ENCODE assay signal across 8 cellular contexts in the genomic region with DNA sequence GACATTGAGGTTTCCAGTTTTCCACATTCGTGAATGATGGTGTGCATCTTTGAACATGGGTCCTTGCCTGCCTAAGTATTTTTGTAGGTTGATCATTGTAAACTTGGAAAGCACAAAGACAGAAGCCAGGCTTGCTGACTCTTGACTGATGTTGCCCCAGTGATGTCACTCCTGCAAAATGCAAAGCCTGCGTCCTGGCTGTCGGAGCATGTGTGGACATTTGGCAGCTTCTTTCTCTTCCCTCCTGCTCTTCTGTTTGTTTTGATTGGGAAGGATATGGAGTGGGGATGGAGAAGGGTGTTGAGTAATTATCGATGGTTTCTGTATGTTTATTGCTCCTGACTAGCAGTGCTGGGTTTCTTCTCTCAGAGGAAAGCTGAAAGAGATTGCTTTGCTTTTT. TPM values are rescaled to one million over a fixed set of nuclear protein-coding genes. Genes with fewer than 3 reads are reported as not detected.
DNase-seq lines count a peak whose midpoint lies in the region; ATAC-seq and TF ChIP-seq lines count a peak whose summit lies in the region.

No MANE protein-coding gene starts in this region.

- dilution Hi-C loops in mammary epithelial cell (cut with HindIII; ENCODE audit: low sequenced_read_pairs) = no loop called here

- no peak overlapping the region for H3K9ac ChIP-seq in mammary epithelial cell (ENCODE audit: insufficient read depth, low read length)

- peaks cover 0 to 1% (median 0%) of the 10 kb centered on the region in 7 donors for H3K9me3 Mint-ChIP-seq in CD4-positive, CD25-positive, alpha-beta regulatory T cell
- H3K9me3 Mint-ChIP-seq in naive thymus-derived CD4-positive, alpha-beta T cell = peaks cover 0 to 3% (median 0%) of the 10 kb centered on the region in 11 donors

- in situ Hi-C loops in mammary epithelial cell (cut with MboI; ENCODE audit: low sequenced_read_pairs in 2 of 2) = no loop called here

- peaks cover 77% of the 10 kb centered on the region for H3K79me2 ChIP-seq in mammary epithelial cell (ENCODE audit: insufficient read depth, low read length)

- intact Hi-C loops in mammary epithelial cell (cut with micrococcal nuclease) = no loop called here
- intact Hi-C loops in naive thymus-derived CD4-positive, alpha-beta T cell (cut with micrococcal nuclease) = no loop called here

- peak overlapping the region; percentile 75 to 99 (median 98) for H3K4me3 Mint-ChIP-seq in CD4-positive, CD25-positive, alpha-beta regulatory T cell
- peak overlapping the region; percentile 16 to 100 (median 98) for H3K4me3 Mint-ChIP-seq in naive thymus-derived CD4-positive, alpha-beta T cell

- H3K4me3 ChIP-seq in CD4-positive, CD25-positive, alpha-beta regulatory T cell (ENCODE audit: low read depth, low read length) = peak overlapping the region; percentile 69
- H3K4me3 ChIP-seq in MG63 (no peak overlapping the region), mammary epithelial cell (replicated peaks in 1 of 3; ENCODE audit: insufficient read depth in 1 of 3, low read depth in 2 of 3, low read length in 3 of 3) (no peak overlapping the region)
- H3K4me3 ChIP-seq in naive thymus-derived CD4-positive, alpha-beta T cell (ENCODE audit: low read length) = no peak overlapping the region

- ATAC-seq in CD4-positive, CD25-positive, alpha-beta regulatory T cell (ENCODE audit: low read depth in 2 of 2) = no peak
- no peak for ATAC-seq in naive thymus-derived CD4-positive, alpha-beta T cell
- no peak for ATAC-seq in GM21786 (IDR thresholded peaks at IDR 0.05; ENCODE audit: unreplicated experiment)
- no peak for ATAC-seq in GM21528 (IDR thresholded peaks at IDR 0.05; ENCODE audit: low FRiP score, unreplicated experiment)

- H3K36me3 ChIP-seq in CD4-positive, CD25-positive, alpha-beta regulatory T cell (ENCODE audit: control insufficient read depth, insufficient read depth, low read length) = peaks cover 19% of the 10 kb centered on the region
- H3K36me3 ChIP-seq in MG63 = peaks cover 39% of the 10 kb centered on the region
- H3K36me3 ChIP-seq in mammary epithelial cell (ENCODE audit: insufficient read depth, low read length) = peaks cover 5% of the 10 kb centered on the region
- H3K36me3 ChIP-seq in naive thymus-derived CD4-positive, alpha-beta T cell (ENCODE audit: control insufficient read depth in 2 of 3, insufficient read depth in 3 of 3, low read length in 3 of 3) = peaks cover 0 to 22% (median 0%) of the 10 kb centered on the region in 3 experiments

- H4K20me1 ChIP-seq in mammary epithelial cell (ENCODE audit: insufficient read depth, low read length) = no peaks in the 10 kb centered on the region

- H3K27me3 Mint-ChIP-seq in CD4-positive, CD25-positive, alpha-beta regulatory T cell = no peaks in the 10 kb centered on the region
- H3K27me3 Mint-ChIP-seq in naive thymus-derived CD4-positive, alpha-beta T cell = peaks cover 0 to 2% (median 0%) of the 10 kb centered on the region in 5 donors

- peaks cover 6 to 75% (median 37%) of the 10 kb centered on the region in 4 donors for H3K4me1 Mint-ChIP-seq in CD4-positive, CD25-positive, alpha-beta regulatory T cell
- peaks cover 16 to 60% (median 47%) of the 10 kb centered on the region in 7 donors for H3K4me1 Mint-ChIP-seq in naive thymus-derived CD4-positive, alpha-beta T cell

- WGBS in mammary epithelial cell (ENCODE audit: low coverage, missing lambda C conversion rate) = 0% methylated on average over 4 of the region's 4 CpGs

- H3K4me2 ChIP-seq in mammary epithelial cell (ENCODE audit: insufficient read depth, low read depth, low read length) = peak overlapping the region; percentile 66

- peaks cover 9% of the 10 kb centered on the region for H3K36me3 Mint-ChIP-seq in CD4-positive, CD25-positive, alpha-beta regulatory T cell
- peaks cover 0 to 22% (median 13%) of the 10 kb centered on the region in 5 donors for H3K36me3 Mint-ChIP-seq in naive thymus-derived CD4-positive, alpha-beta T cell

- TF ChIP-seq CTCF in mammary epithelial cell (conservative IDR thresholded peaks at IDR 0.05 in 1 of 2, IDR thresholded peaks at IDR 0.05 in 1 of 2; ENCODE audit: extremely low read depth in 1 of 2, insufficient read depth in 1 of 2, low read depth in 1 of 2, low read length in 2 of 2) = no peak

- H3K27ac Mint-ChIP-seq in CD4-positive, CD25-positive, alpha-beta regulatory T cell = peak overlapping the region; percentile 74 to 97 (median 77)
- H3K27ac Mint-ChIP-seq in naive thymus-derived CD4-positive, alpha-beta T cell = peak overlapping the region in 7 of 9 donors; percentile 55 to 98 (median 76)

- CTCF ChIA-PET in mammary epithelial cell (lab: Charles Lee; ENCODE audit: low non-redundant PET) = no interaction called here
- CTCF ChIA-PET in naive thymus-derived CD4-positive, alpha-beta T cell (lab: Charles Lee) = interaction anchor here (2.8 kb wide), 1 partner anchor 11 kb away, joined by 7 read pairs; the partner anchor contains the start of gene MARF1

- peaks cover 42% of the 10 kb centered on the region for H3K4me1 ChIP-seq in CD4-positive, CD25-positive, alpha-beta regulatory T cell (ENCODE audit: control insufficient read depth, insufficient read depth, low read length, poor library complexity, severe bottlenecking)
- H3K4me1 ChIP-seq in mammary epithelial cell (ENCODE audit: insufficient read depth, low read length) = peaks cover 30% of the 10 kb centered on the region
- H3K4me1 ChIP-seq in naive thymus-derived CD4-positive, alpha-beta T cell (ENCODE audit: control insufficient read depth in 2 of 2, insufficient read depth in 2 of 2, low read length in 2 of 2) = peaks cover 7 to 18% of the 10 kb centered on the region in 2 donors

- no peaks in the 10 kb centered on the region for H3K9me3 ChIP-seq in CD4-positive, CD25-positive, alpha-beta regulatory T cell (ENCODE audit: control insufficient read depth in 2 of 2, low read length in 2 of 2)
- no peaks in the 10 kb centered on the region for H3K9me3 ChIP-seq in MG63
- no peaks in the 10 kb centered on the region for H3K9me3 ChIP-seq in mammary epithelial cell (replicated peaks; ENCODE audit: insufficient read depth, low read length)
- no peaks in the 10 kb centered on the region for H3K9me3 ChIP-seq in naive thymus-derived CD4-positive, alpha-beta T cell (ENCODE audit: control insufficient read depth in 2 of 3, low read length in 3 of 3)

- H3K27ac ChIP-seq in CD4-positive, CD25-positive, alpha-beta regulatory T cell (ENCODE audit: insufficient read depth, low read length, poor library complexity, severe bottlenecking) = no peak overlapping the region
- peak overlapping the region; percentile 13 for H3K27ac ChIP-seq in mammary epithelial cell (ENCODE audit: insufficient read depth, low read depth, low read length)
- H3K27ac ChIP-seq in naive thymus-derived CD4-positive, alpha-beta T cell (ENCODE audit: low read depth, low read length) = no peak overlapping the region

- POLR2A ChIA-PET in naive thymus-derived CD4-positive, alpha-beta T cell (lab: Charles Lee) = interaction anchor here (0.5 to 4.7 kb wide), 5 partner anchors 10 to 53 kb away, joined by 3 to 33 read pairs (median 6); partner anchors contain the start of gene MARF1

- no TSS peak for BruUV-seq in mammary epithelial cell (replicated peaks; lab: Mats Ljungman, UMichigan)

- no peaks in the 10 kb centered on the region for H3K27me3 ChIP-seq in CD4-positive, CD25-positive, alpha-beta regulatory T cell (ENCODE audit: control insufficient read depth, insufficient read depth, low read length)
- no peaks in the 10 kb centered on the region for H3K27me3 ChIP-seq in MG63
- no peaks in the 10 kb centered on the region for H3K27me3 ChIP-seq in mammary epithelial cell (ENCODE audit: insufficient read depth, low read length)
- no peaks in the 10 kb centered on the region for H3K27me3 ChIP-seq in naive thymus-derived CD4-positive, alpha-beta T cell (ENCODE audit: control insufficient read depth in 2 of 2, insufficient read depth in 2 of 2, low read length in 2 of 2)

- no peak for DNase-seq in CD4-positive, CD25-positive, alpha-beta regulatory T cell
- DNase-seq in MG63 (peak; percentile 93), mammary epithelial cell (peak; percentile 80), NCI-H1694 treated with DMSO at 0.1 percent for 48 hours (lab: John Stamatoyannopoulos, UW) (no peak), ureter (ENCODE audit: low spot score) (no peak)
- no peak for DNase-seq in naive thymus-derived CD4-positive, alpha-beta T cell

- H2AFZ ChIP-seq in mammary epithelial cell (ENCODE audit: low read depth, low read length) = no peak overlapping the region

RNA-seq across cellular contexts. Expression of gene NDE1, which starts 3.2 kb away (rescaled TPM):
- 146 TPM for total RNA-seq in CD4-positive, CD25-positive, alpha-beta regulatory T cell
- polyA plus RNA-seq in CD4-positive, CD25-positive, alpha-beta regulatory T cell = 10 to 100 TPM; 32.5 to 44.6 (median 42.5) TPM
- 20.1 and 34.4 TPM in 2 replicates for total RNA-seq in MG63 (2014; rRNA removed; shearing (Covaris generic); ENCODE audit: low replicate concordance)
- 100 to 1,000 TPM in 1 of 2 donors, 10 to 100 TPM in 1; 53.3 to 120 TPM for total RNA-seq in mammary epithelial cell
- 36.1 TPM for polyA plus RNA-seq in mammary epithelial cell
- polyA minus RNA-seq in mammary epithelial cell = 67.1 TPM
- 100 to 1,000 TPM in 4 of 5 experiments, 10 to 100 TPM in 1; 100.0 to 128 (median 114) TPM for total RNA-seq in naive thymus-derived CD4-positive, alpha-beta T cell
- 10 to 100 TPM; 34.9 to 68.2 TPM for polyA plus RNA-seq in naive thymus-derived CD4-positive, alpha-beta T cell
- 30.8 TPM for total RNA-seq in ureter

RNA-seq across cellular contexts. Expression of gene MARF1, which starts 10.3 kb away (rescaled TPM):
- total RNA-seq in CD4-positive, CD25-positive, alpha-beta regulatory T cell = 208 TPM
- polyA plus RNA-seq in CD4-positive, CD25-positive, alpha-beta regulatory T cell = 10 to 100 TPM; 13.7 to 21.6 (median 17.0) TPM
- 3.2 and 3.7 TPM in 2 replicates for total RNA-seq in MG63 (2014; rRNA removed; shearing (Covaris generic); ENCODE audit: low replicate concordance)
- 10 to 100 TPM; 17.0 to 36.4 TPM for total RNA-seq in mammary epithelial cell
- polyA plus RNA-seq in mammary epithelial cell = 7.6 TPM
- 41.3 TPM for polyA minus RNA-seq in mammary epithelial cell
- total RNA-seq in naive thymus-derived CD4-positive, alpha-beta T cell = 100 to 1,000 TPM in 4 of 5 experiments, 10 to 100 TPM in 1; 93.0 to 259 (median 185) TPM
- 10 to 100 TPM; 12.5 to 17.3 TPM for polyA plus RNA-seq in naive thymus-derived CD4-positive, alpha-beta T cell
- 98.3 TPM for total RNA-seq in ureter

Comparison
In these comparisons a context has a peak if more than half of its experiments do, and no peak if none do; other contexts are left out.
1. DNase-seq: peak in MG63 (single experiment) and mammary epithelial cell (single experiment); none in CD4-positive, CD25-positive, alpha-beta regulatory T cell (0 of 3), naive thymus-derived CD4-positive, alpha-beta T cell (0 of 9), NCI-H1694 treated with DMSO at 0.1 percent for 48 hours (single experiment) and ureter (single experiment).